In the genomic region with DNA sequence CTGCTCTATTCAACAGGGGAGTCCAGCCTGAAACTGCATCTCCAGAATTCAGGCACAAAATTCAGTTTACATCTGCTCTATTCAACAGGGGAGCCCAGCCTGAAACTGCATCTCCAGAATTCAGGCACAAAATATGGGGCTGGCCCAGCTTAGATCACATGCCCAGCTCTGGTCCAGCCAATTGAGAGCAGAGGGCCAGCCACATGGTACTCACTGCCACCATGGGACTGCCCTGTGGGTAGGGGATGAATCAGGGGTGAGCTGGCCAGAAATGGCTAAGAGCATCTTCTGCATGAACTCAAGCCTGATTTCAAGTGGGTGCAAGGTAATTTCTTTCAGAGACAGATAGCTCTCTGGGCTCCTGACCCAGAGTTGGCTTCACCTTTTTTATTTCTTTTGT, we compare ENCODE assay signal across 8 cellular contexts.
DNase-seq lines count a peak whose midpoint lies in the region; ATAC-seq and TF ChIP-seq lines count a peak whose summit lies in the region.
"Had no signal": no experiment of that assay in that cellular context is flagged by ENCODE, and none has a peak within 500 bp of the region (broad histone marks: within the 10 kb centered on the region; RNA-seq: fewer than 3 reads in every experiment).

No MANE protein-coding gene starts in this region.

- H3K4me1 Mint-ChIP-seq in stimulated activated effector memory CD8-positive, alpha-beta T cell treated with anti-CD3 and anti-CD28 coated beads, Interleukin-12 subunit alpha, Interleukin-12 subunit beta, amount 100 ng/mL, for 72 hours, result peaks cover 42% of the 10 kb centered on the region

- H3K4me3 ChIP-seq in foreskin fibroblast (ENCODE audit: low read depth in 1 of 2, low read length in 2 of 2), result no peak overlapping the region

- ATAC-seq in SK-N-SH treated with all-trans-retinoic acid at 6 μM for 48 hours, result 0 out of 3 replicates have a peak, but pooled peaks have one; percentile 8
- peak; percentile 71 for ATAC-seq in stimulated activated effector memory CD8-positive, alpha-beta T cell treated with anti-CD3 and anti-CD28 coated beads, Interleukin-12 subunit alpha, Interleukin-12 subunit beta, amount 100 ng/mL, for 72 hours

- no peaks in the 10 kb centered on the region for H3K36me3 Mint-ChIP-seq in stimulated activated effector memory CD8-positive, alpha-beta T cell treated with anti-CD3 and anti-CD28 coated beads, Interleukin-12 subunit alpha, Interleukin-12 subunit beta, amount 100 ng/mL, for 72 hours

- H3K9me3 Mint-ChIP-seq in stimulated activated effector memory CD8-positive, alpha-beta T cell treated with anti-CD3 and anti-CD28 coated beads, Interleukin-12 subunit alpha, Interleukin-12 subunit beta, amount 100 ng/mL, for 72 hours, result no peaks in the 10 kb centered on the region

- no peak overlapping the region for H3K27ac Mint-ChIP-seq in stimulated activated effector memory CD8-positive, alpha-beta T cell treated with anti-CD3 and anti-CD28 coated beads, Interleukin-12 subunit alpha, Interleukin-12 subunit beta, amount 100 ng/mL, for 72 hours

- H3K4me3 Mint-ChIP-seq in stimulated activated effector memory CD8-positive, alpha-beta T cell treated with anti-CD3 and anti-CD28 coated beads, Interleukin-12 subunit alpha, Interleukin-12 subunit beta, amount 100 ng/mL, for 72 hours, result peak overlapping the region; percentile 56

- peak; percentile 10 for DNase-seq in GM04504 (ENCODE audit: low read depth)
- peak; percentile 83 to 89 for DNase-seq in foreskin fibroblast
- DNase-seq in stimulated activated effector memory CD8-positive, alpha-beta T cell treated with anti-CD3 and anti-CD28 coated beads, Interleukin-12 subunit alpha, Interleukin-12 subunit beta, amount 100 ng/mL, for 72 hours (ENCODE audit: low spot score in 2 of 2), result no peak
- no peak for DNase-seq in NCI-H748 (lab: John Stamatoyannopoulos, UW; ENCODE audit: unreplicated experiment)
- DNase-seq in GM19240 (ENCODE audit: insufficient read length, low spot score), result no peak
- DNase-seq in NCI-H524 (lab: John Stamatoyannopoulos, UW), result no peak
- DNase-seq: NCI-H226 had no signal

- no peak for TF ChIP-seq CTCF in foreskin fibroblast (IDR thresholded peaks at IDR 0.05; ENCODE audit: low read depth, low read length)

TF ChIP-seq in SK-N-SH treated with all-trans-retinoic acid at 6 μM for 48 hours, 23 proteins besides CTCF, POLR2A, EP300 and RAD21:
- TF ChIP-seq GLIS3 (CRISPR knock-in tag; IDR thresholded peaks at IDR 0.05), result no peak
TF ChIP-seq in SK-N-SH treated with all-trans-retinoic acid at 6 μM for 48 hours: peak in this region for 0.

Comparison
In these comparisons a context has a peak if more than half of its experiments do, and no peak if none do; other contexts are left out.
1. DNase-seq: peak in GM04504 (single experiment) and foreskin fibroblast (2 of 2); none in stimulated activated effector memory CD8-positive, alpha-beta T cell treated with anti-CD3 and anti-CD28 coated beads, Interleukin-12 subunit alpha, Interleukin-12 subunit beta, amount 100 ng/mL, for 72 hours (0 of 2), NCI-H748 (single experiment), GM19240 (single experiment) and NCI-H524 (0 of 2).